16 cellular contexts compared by ENCODE assay signal in the genomic region with DNA sequence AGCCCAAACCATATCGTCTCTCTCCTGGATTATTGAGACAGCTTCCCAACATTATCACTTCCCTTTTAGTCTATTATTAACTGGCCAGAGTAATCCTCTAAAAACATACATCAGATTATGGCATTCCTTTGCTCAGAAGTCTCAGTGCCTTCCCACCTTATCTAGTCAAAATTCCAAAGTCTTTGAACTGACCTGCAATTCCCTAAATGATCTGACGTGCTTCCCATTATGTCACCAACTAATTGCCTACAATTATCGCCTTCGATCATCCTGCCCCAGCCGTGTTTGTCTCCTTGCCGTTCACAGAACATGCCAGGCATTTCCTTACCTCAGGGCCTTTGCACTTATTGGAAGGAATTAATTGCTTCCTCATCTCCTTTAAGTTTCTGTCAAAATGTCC.
DNase-seq lines count a peak whose midpoint lies in the region; ATAC-seq and TF ChIP-seq lines count a peak whose summit lies in the region.
"Had no signal": no experiment of that assay in that cellular context is flagged by ENCODE, and none has a peak within 500 bp of the region (broad histone marks: within the 10 kb centered on the region; RNA-seq: fewer than 3 reads in every experiment).

No MANE protein-coding gene starts in this region.

- H3K36me3 ChIP-seq in SK-N-SH (replicated peaks in 1 of 2; ENCODE audit: control insufficient read depth in 1 of 2, insufficient read depth in 2 of 2, low read length in 1 of 2) (no peaks in the 10 kb centered on the region), HEK293 (ENCODE audit: control insufficient read depth in 2 of 2, insufficient read depth in 1 of 2, low read length in 2 of 2) (no peaks in the 10 kb centered on the region), hepatocyte (replicated peaks; ENCODE audit: insufficient read depth, low read depth) (no peaks in the 10 kb centered on the region), trophoblast cell (ENCODE audit: control insufficient read depth in 1 of 2, insufficient read depth in 2 of 2, low read length in 2 of 2) (no peaks in the 10 kb centered on the region)
- H3K36me3 ChIP-seq: BLaER1 had no signal

- no peak overlapping the region for H3K27ac Mint-ChIP-seq in activated naive CD4-positive, alpha-beta T cell treated with anti-CD3 and anti-CD28 coated beads, Interleukin-2, amount 50 U/mL, for 72 hours
- H3K27ac Mint-ChIP-seq: CD8-positive, alpha-beta memory T cell; GM23338; HFFc6; IgD-negative memory B cell had no signal

- no peak for ATAC-seq in SK-N-SH treated with all-trans-retinoic acid at 6 μM for 48 hours
- ATAC-seq in HG02623 (IDR thresholded peaks at IDR 0.05; ENCODE audit: unreplicated experiment) = no peak
- no peak for ATAC-seq in activated naive CD4-positive, alpha-beta T cell treated with anti-CD3 and anti-CD28 coated beads, Interleukin-2, amount 50 U/mL, for 72 hours
- ATAC-seq: GM23338 had no signal

- no peaks in the 10 kb centered on the region for H3K36me3 Mint-ChIP-seq in activated naive CD4-positive, alpha-beta T cell treated with anti-CD3 and anti-CD28 coated beads, Interleukin-2, amount 50 U/mL, for 72 hours
- H3K36me3 Mint-ChIP-seq: CD8-positive, alpha-beta memory T cell; IgD-negative memory B cell had no signal

- no peak overlapping the region for H2BK12ac ChIP-seq in trophoblast cell (ENCODE audit: low read length)

- H3K79me1 ChIP-seq in trophoblast cell (ENCODE audit: low read length) = no peaks in the 10 kb centered on the region

- DNase-seq in SK-N-SH (no peak), hepatocyte (ENCODE audit: low spot score) (no peak), trophoblast cell (peak; percentile 29 to 60), foreskin melanocyte (no peak)
- DNase-seq in activated naive CD4-positive, alpha-beta T cell treated with anti-CD3 and anti-CD28 coated beads, Interleukin-2, amount 50 U/mL, for 72 hours (ENCODE audit: low spot score in 2 of 2) = no peak
- DNase-seq: 8988T; AML-193; CD8-positive, alpha-beta memory T cell; H7; HFFc6 had no signal

- H2AFZ ChIP-seq in SK-N-SH (ENCODE audit: low read depth) = peak overlapping the region; percentile 7; the same call in 1 of the 2 replicates
- no peak overlapping the region for H2AFZ ChIP-seq in hepatocyte
- no peak overlapping the region for H2AFZ ChIP-seq in trophoblast cell (ENCODE audit: insufficient read depth, low read length, poor library complexity)
- H2AFZ ChIP-seq: GM23338 had no signal

- H3K27ac ChIP-seq in SK-N-SH (ENCODE audit: low read depth in 2 of 2, low read length in 1 of 2) (no peak overlapping the region), HEK293 (ENCODE audit: extremely low read depth, low read depth, low read length) (no peak overlapping the region), hepatocyte (peak overlapping the region; percentile 25), trophoblast cell (ENCODE audit: low read depth, low read length) (no peak overlapping the region)
- H3K27ac ChIP-seq: BLaER1 had no signal

- H2AK5ac ChIP-seq in trophoblast cell (ENCODE audit: low read length) = no peak overlapping the region

- 35% methylated on average over 6 of the region's 6 CpGs for WGBS in SK-N-SH (ENCODE audit: low lambda C conversion rate)
- WGBS in hepatocyte (ENCODE audit: low lambda C conversion rate, missing lambda C conversion rate) = 12% methylated on average over 6 of the region's 6 CpGs
- WGBS in trophoblast cell (ENCODE audit: extremely low coverage, insufficient coverage, insufficient read length) = no CpG with 5 or more reads among the region's 6 CpGs

- H3K27me3 ChIP-seq in SK-N-SH (ENCODE audit: insufficient read depth) (no peaks in the 10 kb centered on the region), hepatocyte (no peaks in the 10 kb centered on the region), trophoblast cell (ENCODE audit: insufficient read depth, low read length) (no peaks in the 10 kb centered on the region)
- H3K27me3 ChIP-seq: BLaER1 had no signal

- no peak overlapping the region for H3K23ac ChIP-seq in trophoblast cell (ENCODE audit: low read length)

- TF ChIP-seq EP300 in SK-N-SH (IDR thresholded peaks at IDR 0.05; ENCODE audit: borderline replicate concordance in 1 of 2, low read depth in 1 of 2, low read length in 1 of 2) = no peak

- no peak overlapping the region for H2BK120ac ChIP-seq in trophoblast cell (ENCODE audit: insufficient read depth, low read length, poor library complexity)

- CTCF ChIA-PET in SK-N-SH (lab: Yijun Ruan, JAX) (no interaction called here), HEK293 (lab: Yijun Ruan, JAX) (no interaction called here)

- H3K4me3 ChIP-seq in SK-N-SH (ENCODE audit: low read depth in 2 of 2, low read length in 1 of 2) = no peak overlapping the region
- H3K4me3 ChIP-seq in HEK293 (ENCODE audit: low read depth, low read length) = no peak overlapping the region
- H3K4me3 ChIP-seq in hepatocyte = no peak overlapping the region
- no peak overlapping the region for H3K4me3 ChIP-seq in trophoblast cell (ENCODE audit: low read depth, low read length)
- H3K4me3 ChIP-seq: BLaER1, GM23338 had no signal

- H3K9me3 Mint-ChIP-seq in activated naive CD4-positive, alpha-beta T cell treated with anti-CD3 and anti-CD28 coated beads, Interleukin-2, amount 50 U/mL, for 72 hours = peaks cover 0 to 5% of the 10 kb centered on the region in 2 donors
- H3K9me3 Mint-ChIP-seq: GM23338 had no signal

- TF ChIP-seq CTCF in SK-N-SH (IDR thresholded peaks at IDR 0.05) = no peak
- no peak for TF ChIP-seq CTCF in HEK293 (tag by site-specific recombination; IDR thresholded peaks at IDR 0.05)
- no peak for TF ChIP-seq CTCF in hepatocyte (IDR thresholded peaks at IDR 0.05; ENCODE audit: poor library complexity)

- H4K91ac ChIP-seq in trophoblast cell (ENCODE audit: low read depth, low read length) = no peak overlapping the region

- H3K18ac ChIP-seq in trophoblast cell (ENCODE audit: low read length) = no peak overlapping the region

- H2BK5ac ChIP-seq in trophoblast cell (ENCODE audit: low read depth, low read length, poor library complexity) = no peak overlapping the region

- no peak overlapping the region for H4K12ac ChIP-seq in trophoblast cell (ENCODE audit: low read depth, low read length)

- TF ChIP-seq RAD21 in SK-N-SH (IDR thresholded peaks at IDR 0.05; ENCODE audit: low read length) = no peak

- no peak overlapping the region for H4K8ac ChIP-seq in trophoblast cell (ENCODE audit: low read depth, low read length)

- H3K4ac ChIP-seq in trophoblast cell (ENCODE audit: low read depth, low read length) = no peak overlapping the region

- no peak overlapping the region for H3K14ac ChIP-seq in trophoblast cell (ENCODE audit: low read length)

- POLR2A ChIA-PET in SK-N-SH (lab: Yijun Ruan, JAX) = no interaction called here
- POLR2A ChIA-PET in HEK293 (lab: Yijun Ruan, JAX) = no interaction called here

- H3K79me2 ChIP-seq in SK-N-SH (ENCODE audit: insufficient read depth) (no peaks in the 10 kb centered on the region), hepatocyte (no peaks in the 10 kb centered on the region), trophoblast cell (ENCODE audit: control insufficient read depth, insufficient read depth, low read length, poor library complexity) (no peaks in the 10 kb centered on the region)

- H3K4me2 ChIP-seq in SK-N-SH (no peak overlapping the region), hepatocyte (no peak overlapping the region), trophoblast cell (ENCODE audit: low read length) (no peak overlapping the region)
- H3K4me2 ChIP-seq: BLaER1, GM23338 had no signal

- no peaks in the 10 kb centered on the region for H3K9me3 ChIP-seq in SK-N-SH
- H3K9me3 ChIP-seq in HEK293 (ENCODE audit: control insufficient read depth, insufficient read depth, low read depth, low read length) = no peaks in the 10 kb centered on the region
- no peaks in the 10 kb centered on the region for H3K9me3 ChIP-seq in hepatocyte (ENCODE audit: low read depth)
- no peaks in the 10 kb centered on the region for H3K9me3 ChIP-seq in trophoblast cell (ENCODE audit: insufficient read depth, low read depth, low read length)

- H3K9me2 ChIP-seq in SK-N-SH = no peaks in the 10 kb centered on the region
- H3K9me2 ChIP-seq in hepatocyte (replicated peaks; ENCODE audit: insufficient read depth) = no peaks in the 10 kb centered on the region

- peaks cover 11% of the 10 kb centered on the region for H3F3A ChIP-seq in SK-N-SH (replicated peaks; ENCODE audit: insufficient read depth)

- H4K20me1 ChIP-seq in SK-N-SH (ENCODE audit: insufficient read depth) = no peaks in the 10 kb centered on the region
- H4K20me1 ChIP-seq in hepatocyte (ENCODE audit: insufficient read depth, poor library complexity, severe bottlenecking) = no peaks in the 10 kb centered on the region
- H4K20me1 ChIP-seq: BLaER1 had no signal

- no peak overlapping the region for H3K9ac ChIP-seq in SK-N-SH
- no peak overlapping the region for H3K9ac ChIP-seq in trophoblast cell (ENCODE audit: low read length)
- H3K9ac ChIP-seq: BLaER1 had no signal

- H3K4me1 ChIP-seq in SK-N-SH (ENCODE audit: control insufficient read depth in 1 of 2, insufficient read depth in 2 of 2, low read depth in 1 of 2, low read length in 1 of 2) (no peaks in the 10 kb centered on the region), HEK293 (ENCODE audit: control insufficient read depth, insufficient read depth, low read length) (no peaks in the 10 kb centered on the region), hepatocyte (ENCODE audit: insufficient read depth) (no peaks in the 10 kb centered on the region), trophoblast cell (ENCODE audit: control insufficient read depth in 1 of 2, insufficient read depth in 2 of 2, low read length in 2 of 2) (peaks cover 0 to 7% of the 10 kb centered on the region in 2 experiments)
- H3K4me1 ChIP-seq: BLaER1 had no signal

TF ChIP-seq in SK-N-SH treated with all-trans-retinoic acid at 6 μM for 48 hours, 23 proteins besides CTCF, POLR2A, EP300 and RAD21 (continues in another document):
- TF ChIP-seq ZNF8 (CRISPR knock-in tag; IDR thresholded peaks at IDR 0.05) (no peak), ZFP3 (CRISPR knock-in tag; IDR thresholded peaks at IDR 0.05) (no peak), RARB (CRISPR knock-in tag; IDR thresholded peaks at IDR 0.05) (no peak), ZNF70 (CRISPR knock-in tag; IDR thresholded peaks at IDR 0.05) (no peak), BACH2 (CRISPR knock-in tag; IDR thresholded peaks at IDR 0.05; ENCODE audit: borderline replicate concordance) (no peak)

TF ChIP-seq in HEK293, 187 proteins besides CTCF, POLR2A, EP300 and RAD21:
- TF ChIP-seq ZNF560 (tag by site-specific recombination; IDR thresholded peaks at IDR 0.05; ENCODE audit: borderline replicate concordance) (no peak), BCL11B (tag by site-specific recombination; IDR thresholded peaks at IDR 0.05; ENCODE audit: low read depth) (no peak), ZNF623 (tag by site-specific recombination; IDR thresholded peaks at IDR 0.05) (peak; percentile 62), ZNF132 (tag by site-specific recombination; IDR thresholded peaks at IDR 0.05; ENCODE audit: borderline replicate concordance) (no peak)

Comparison
In these comparisons a context has a peak if more than half of its experiments do, and no peak if none do; other contexts are left out.
1. DNase-seq: peak in trophoblast cell (2 of 2); none in SK-N-SH (single experiment), hepatocyte (single experiment), foreskin melanocyte (single experiment) and activated naive CD4-positive, alpha-beta T cell treated with anti-CD3 and anti-CD28 coated beads, Interleukin-2, amount 50 U/mL, for 72 hours (0 of 2).